In the genomic region with DNA sequence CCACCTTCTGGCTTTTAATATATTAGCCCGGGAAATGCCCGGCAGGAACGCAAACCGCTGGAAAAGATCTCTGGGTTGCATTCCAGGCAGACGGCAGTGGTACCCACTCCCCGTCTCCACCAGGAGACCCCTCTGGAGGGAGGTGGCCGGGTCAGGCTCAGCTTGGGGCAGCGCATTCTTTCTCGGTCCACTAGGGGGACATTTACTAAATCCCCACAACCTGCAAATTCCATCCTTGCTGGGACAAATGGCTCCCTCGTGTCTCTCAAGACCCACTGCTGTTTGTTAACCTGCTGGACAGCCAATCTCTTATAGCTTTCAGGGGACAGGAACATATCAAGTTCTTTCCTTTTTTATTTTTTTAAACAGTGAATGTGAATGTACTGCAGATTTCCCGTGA, we compare ENCODE assay signal across 8 cellular contexts. TPM values are rescaled to one million over a fixed set of nuclear protein-coding genes. Genes with fewer than 3 reads are reported as not detected.
A peak's percentile ranks its signal among the peaks of the same experiment; 100 is the strongest.
DNase-seq lines count a peak whose midpoint lies in the region; ATAC-seq and TF ChIP-seq lines count a peak whose summit lies in the region.

No MANE protein-coding gene starts in this region.

- H3K79me2 ChIP-seq in fibroblast of lung (ENCODE audit: control insufficient read depth, insufficient read depth, low read length) (no peaks in the 10 kb centered on the region), smooth muscle cell (ENCODE audit: low read depth) (no peaks in the 10 kb centered on the region)

- TF ChIP-seq CTCF in fibroblast of lung (conservative IDR thresholded peaks at IDR 0.05 in 1 of 2, IDR thresholded peaks at IDR 0.05 in 1 of 2; ENCODE audit: low read depth in 1 of 2, low read length in 2 of 2): peak; percentile 4 to 52
- TF ChIP-seq CTCF in smooth muscle cell (IDR thresholded peaks at IDR 0.05; ENCODE audit: borderline replicate concordance, insufficient read depth, poor library complexity, severe bottlenecking): peak; percentile 47

- 65% methylated on average over 11 of the region's 11 CpGs for WGBS in smooth muscle cell (ENCODE audit: low lambda C conversion rate)

- H3K9me3 ChIP-seq in fibroblast of lung (ENCODE audit: control insufficient read depth, insufficient read depth, low read depth, low read length) (no peaks in the 10 kb centered on the region), smooth muscle cell (replicated peaks; ENCODE audit: low read depth) (no peaks in the 10 kb centered on the region)

- H2AFZ ChIP-seq in fibroblast of lung (ENCODE audit: low read length): no peak overlapping the region
- no peak overlapping the region for H2AFZ ChIP-seq in smooth muscle cell (ENCODE audit: low read depth)

- no peak overlapping the region for H3K4me2 ChIP-seq in fibroblast of lung (ENCODE audit: extremely low read depth, insufficient read depth, low read length)
- H3K4me2 ChIP-seq in smooth muscle cell: no peak overlapping the region

- H3F3A ChIP-seq in smooth muscle cell (ENCODE audit: low read depth): no peaks in the 10 kb centered on the region

- H3K27ac ChIP-seq in fibroblast of lung (ENCODE audit: insufficient read depth, low read length): no peak overlapping the region
- H3K27ac ChIP-seq in smooth muscle cell (ENCODE audit: low read depth): no peak overlapping the region

- no peaks in the 10 kb centered on the region for H4K20me1 ChIP-seq in fibroblast of lung (ENCODE audit: control insufficient read depth, extremely low read depth, insufficient read depth, low read length)
- H4K20me1 ChIP-seq in smooth muscle cell (ENCODE audit: low read depth): no peaks in the 10 kb centered on the region

- no peak overlapping the region for H3K9ac ChIP-seq in fibroblast of lung (ENCODE audit: insufficient read depth, low read length)
- no peak overlapping the region for H3K9ac ChIP-seq in smooth muscle cell (ENCODE audit: low read depth)

- no peak for ATAC-seq in HG03139 (IDR thresholded peaks at IDR 0.05; ENCODE audit: unreplicated experiment)
- no peak for ATAC-seq in GM21381 (IDR thresholded peaks at IDR 0.05; ENCODE audit: unreplicated experiment)

- H3K4me1 ChIP-seq in fibroblast of lung (ENCODE audit: control insufficient read depth, extremely low read depth, insufficient read depth, low read length): no peaks in the 10 kb centered on the region
- no peaks in the 10 kb centered on the region for H3K4me1 ChIP-seq in smooth muscle cell (ENCODE audit: low read depth)

- DNase-seq in activated CD4-positive, alpha-beta T cell treated with anti-CD3 and anti-CD28 coated beads for 48 hours: peak; percentile 42
- no peak for DNase-seq in activated CD4-positive, alpha-beta T cell treated with anti-CD3 and anti-CD28 coated beads for 4 hours
- DNase-seq in OCI-M1 (lab: John Stamatoyannopoulos, UW) (peak; percentile 6), fibroblast of lung (ENCODE audit: low read depth in 2 of 2) (peak; percentile 9 to 12), smooth muscle cell (lab: John Stamatoyannopoulos, UW; ENCODE audit: unreplicated experiment) (no peak)
- no peak for DNase-seq in stimulated activated naive CD4-positive, alpha-beta T cell treated with Interleukin-2 at 50 U/mL for 16 hours (lab: John Stamatoyannopoulos, UW)

- H3K36me3 ChIP-seq in fibroblast of lung (ENCODE audit: control insufficient read depth, insufficient read depth, low read length) (no peaks in the 10 kb centered on the region), smooth muscle cell (ENCODE audit: low read depth) (no peaks in the 10 kb centered on the region)

- no peak overlapping the region for H3K4me3 ChIP-seq in fibroblast of lung (replicated peaks in 1 of 4; ENCODE audit: control extremely low read depth in 1 of 4, insufficient read depth in 1 of 4, low read depth in 3 of 4, low read length in 4 of 4)
- no peak overlapping the region for H3K4me3 ChIP-seq in smooth muscle cell

- H3K27me3 ChIP-seq in fibroblast of lung (ENCODE audit: control insufficient read depth, insufficient read depth, low read length) (no peaks in the 10 kb centered on the region), smooth muscle cell (ENCODE audit: low read depth) (no peaks in the 10 kb centered on the region)

RNA-seq across cellular contexts. Expression of a gene that starts 45.8 kb away (rescaled TPM):
- not detected in 2 replicates for total RNA-seq in fibroblast of lung
- polyA plus RNA-seq in fibroblast of lung: 0.02 and 0.07 TPM in 2 replicates
- 0.16 TPM in 1 of 2 replicates, not detected in the other for polyA plus RNA-seq in fibroblast of lung (2012)
- not detected in 2 replicates for polyA minus RNA-seq in fibroblast of lung (ENCODE audit: low replicate concordance)
- 0.45 and 2.4 TPM in 2 replicates for total RNA-seq in smooth muscle cell
- 1.3 and 2.8 TPM in 2 replicates for polyA plus RNA-seq in smooth muscle cell

Comparison
In these comparisons a context has a peak if more than half of its experiments do, and no peak if none do; other contexts are left out.
1. DNase-seq: peak in activated CD4-positive, alpha-beta T cell treated with anti-CD3 and anti-CD28 coated beads for 48 hours (single experiment), OCI-M1 (single experiment) and fibroblast of lung (2 of 2); none in activated CD4-positive, alpha-beta T cell treated with anti-CD3 and anti-CD28 coated beads for 4 hours (0 of 2), smooth muscle cell (single experiment) and stimulated activated naive CD4-positive, alpha-beta T cell treated with Interleukin-2 at 50 U/mL for 16 hours (single experiment).